Comparison of ENCODE assay signal across 8 cellular contexts in the genomic region with DNA sequence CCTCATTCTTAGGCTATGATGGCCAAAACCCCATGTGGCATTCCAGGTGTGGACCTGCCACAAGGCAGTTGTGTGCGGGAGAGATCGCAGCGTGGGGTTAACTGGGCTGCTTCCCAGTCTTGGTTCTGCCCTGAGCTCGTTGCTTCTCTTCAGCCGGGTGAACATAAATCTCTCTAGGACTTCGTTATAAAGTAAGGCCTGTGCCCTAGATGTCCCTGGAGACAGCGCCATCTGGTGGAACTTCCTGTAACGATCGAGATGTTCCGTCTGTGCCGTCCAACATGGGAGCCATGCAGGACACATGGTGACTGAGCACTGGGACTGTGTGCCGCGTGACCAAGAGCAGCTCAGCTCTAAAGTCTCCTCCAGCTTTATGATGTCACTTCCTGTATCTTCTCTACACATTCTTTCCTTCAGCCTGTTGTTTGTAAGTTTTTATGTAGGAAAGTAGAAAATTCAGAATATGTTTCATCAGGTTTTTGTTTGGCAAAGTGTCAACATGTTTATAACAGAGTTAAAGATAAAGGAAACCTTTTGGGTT. TPM values are rescaled to one million over a fixed set of nuclear protein-coding genes. Genes with fewer than 3 reads are reported as not detected.
A peak's percentile ranks its signal among the peaks of the same experiment; 100 is the strongest.
DNase-seq lines count a peak whose midpoint lies in the region; ATAC-seq and FAIRE-seq lines count a peak whose summit lies in the region.

No MANE protein-coding gene starts in this region.

- peak; percentile 94 for DNase-seq in ELF-1 (ENCODE audit: low read depth, low spot score)
- DNase-seq in LoVo (ENCODE audit: low spot score) = peak; percentile 18
- peak; percentile 95 for DNase-seq in RPMI8226
- peak; percentile 68 for DNase-seq in activated T-helper 2 cell treated with anti-CD3 and anti-CD28 coated beads, Interferon-gamma antibody, Interleukin-2, Interleukin-4, amounts not matched to agents 10 μg/mL and 5 μg/mL and 100 μg/mL, durations not matched to agents 14 hours and 24 hours and 36 hours (ENCODE audit: low spot score)
- DNase-seq in frontal cortex (ENCODE audit: low spot score in 2 of 2) = peak; percentile 28 to 62
- peak in 8 of 10 donors; percentile 46 to 94 (median 70) for DNase-seq in posterior cingulate gyrus
- DNase-seq in urothelium cell line (ENCODE audit: low spot score) = peak; percentile 78

- no peak overlapping the region for H3K4me3 Mint-ChIP-seq in activated T-helper 2 cell treated with anti-CD3 and anti-CD28 coated beads, Interferon-gamma antibody, Interleukin-2, Interleukin-4, amounts not matched to agents 10 μg/mL and 5 μg/mL and 100 μg/mL, durations not matched to agents 14 hours and 24 hours and 36 hours (ENCODE audit: low read depth)

- FAIRE-seq in frontal cortex (lab: Jason Lieb, UNC) = no peak
- peak; percentile 72 for FAIRE-seq in urothelium cell line (lab: Jason Lieb, UNC)

- intact Hi-C loops in activated T-helper 2 cell treated with anti-CD3 and anti-CD28 coated beads, Interferon-gamma antibody, Interleukin-2, Interleukin-4, amounts not matched to agents 10 μg/mL and 5 μg/mL and 100 μg/mL, durations not matched to agents 14 hours and 24 hours and 36 hours (cut with micrococcal nuclease) = loop anchor here (1.0 to 5.0 kb wide), 2 partner anchors 26 to 93 kb away; partner anchors contain the start of gene RPP40
- intact Hi-C loops in posterior cingulate gyrus (cut with DNase I) = no loop called here

- H3K4me1 Mint-ChIP-seq in activated T-helper 2 cell treated with anti-CD3 and anti-CD28 coated beads, Interferon-gamma antibody, Interleukin-2, Interleukin-4, amounts not matched to agents 10 μg/mL and 5 μg/mL and 100 μg/mL, durations not matched to agents 14 hours and 24 hours and 36 hours (ENCODE audit: low read depth) = peaks cover 7% of the 10 kb centered on the region

- no peaks in the 10 kb centered on the region for H3K9me3 Mint-ChIP-seq in activated T-helper 2 cell treated with anti-CD3 and anti-CD28 coated beads, Interferon-gamma antibody, Interleukin-2, Interleukin-4, amounts not matched to agents 10 μg/mL and 5 μg/mL and 100 μg/mL, durations not matched to agents 14 hours and 24 hours and 36 hours

- no peaks in the 10 kb centered on the region for H3K36me3 Mint-ChIP-seq in activated T-helper 2 cell treated with anti-CD3 and anti-CD28 coated beads, Interferon-gamma antibody, Interleukin-2, Interleukin-4, amounts not matched to agents 10 μg/mL and 5 μg/mL and 100 μg/mL, durations not matched to agents 14 hours and 24 hours and 36 hours (ENCODE audit: low read depth)

- no peak overlapping the region for H3K27ac Mint-ChIP-seq in activated T-helper 2 cell treated with anti-CD3 and anti-CD28 coated beads, Interferon-gamma antibody, Interleukin-2, Interleukin-4, amounts not matched to agents 10 μg/mL and 5 μg/mL and 100 μg/mL, durations not matched to agents 14 hours and 24 hours and 36 hours

- peaks cover 4% of the 10 kb centered on the region for H3K27me3 Mint-ChIP-seq in activated T-helper 2 cell treated with anti-CD3 and anti-CD28 coated beads, Interferon-gamma antibody, Interleukin-2, Interleukin-4, amounts not matched to agents 10 μg/mL and 5 μg/mL and 100 μg/mL, durations not matched to agents 14 hours and 24 hours and 36 hours (ENCODE audit: low read depth)

- ATAC-seq in GM21825 (IDR thresholded peaks at IDR 0.05; ENCODE audit: unreplicated experiment) = peak; percentile 91

RNA-seq across cellular contexts. Expression of gene RPP40, which starts 26.8 kb away (rescaled TPM):
- 11.7 and 12.2 TPM in 2 replicates for total RNA-seq in activated T-helper 2 cell treated with anti-CD3 and anti-CD28 coated beads, Interferon-gamma antibody, Interleukin-2, Interleukin-4, amounts not matched to agents 10 μg/mL and 5 μg/mL and 100 μg/mL, durations not matched to agents 14 hours and 24 hours and 36 hours
- 17.1 TPM for total RNA-seq in frontal cortex

RNA-seq across cellular contexts. Expression of gene PPP1R3G, which starts 54.5 kb away (rescaled TPM):
- total RNA-seq in activated T-helper 2 cell treated with anti-CD3 and anti-CD28 coated beads, Interferon-gamma antibody, Interleukin-2, Interleukin-4, amounts not matched to agents 10 μg/mL and 5 μg/mL and 100 μg/mL, durations not matched to agents 14 hours and 24 hours and 36 hours = 0.11 and 0.16 TPM in 2 replicates
- total RNA-seq in frontal cortex = 1.6 TPM

Comparison
In these comparisons a context has a peak if more than half of its experiments do, and no peak if none do; other contexts are left out.
1. Peak in every context shown above with its lines: DNase-seq and ATAC-seq.
2. DNase-seq: peak in every context shown above with its lines; median percentile 95 in RPMI8226; 94 in ELF-1; 78 in urothelium cell line; 70 in posterior cingulate gyrus; 68 in activated T-helper 2 cell treated with anti-CD3 and anti-CD28 coated beads, Interferon-gamma antibody, Interleukin-2, Interleukin-4, amounts not matched to agents 10 μg/mL and 5 μg/mL and 100 μg/mL, durations not matched to agents 14 hours and 24 hours and 36 hours; 45 in frontal cortex; 18 in LoVo.